Comparison of ENCODE assay signal across 24 cellular contexts in the genomic region with DNA sequence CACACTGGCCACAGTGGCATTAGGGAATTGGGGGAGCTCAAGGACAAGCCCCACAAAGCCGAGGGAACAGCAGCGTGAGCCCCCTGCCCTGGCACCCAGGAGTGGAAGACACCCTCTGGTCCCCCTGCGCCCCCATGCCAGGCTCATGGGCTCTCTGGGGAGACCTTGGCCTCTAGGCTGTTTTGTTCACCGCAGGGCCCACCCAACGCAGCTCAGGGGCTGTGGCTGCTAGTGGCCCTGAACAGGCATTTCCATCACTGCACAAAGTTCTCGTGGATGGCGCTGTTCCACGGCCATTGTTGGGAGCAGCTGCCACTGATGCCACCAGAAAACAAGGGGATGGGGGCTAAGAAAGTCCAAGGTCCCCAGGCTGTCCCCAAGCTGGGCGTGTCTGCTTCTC.
"Had no signal": no experiment of that assay in that cellular context is flagged by ENCODE, and none has a peak within 500 bp of the region (broad histone marks: within the 10 kb centered on the region; RNA-seq: fewer than 3 reads in every experiment).

No MANE protein-coding gene starts in this region.

- ATAC-seq: heart left ventricle; mucosa of descending colon; naive thymus-derived CD4-positive, alpha-beta T cell; natural killer cell treated with Interleukin-12 subunit alpha and Interleukin-12 subunit beta and Interleukin-15 and Interleukin-18, amount 100 ng/mL, for 72 hours; sciatic nerve; stimulated activated effector memory CD8-positive, alpha-beta T cell treated with anti-CD3 and anti-CD28 coated beads, Interleukin-12 subunit alpha, Interleukin-12 subunit beta, amount 100 ng/mL, for 72 hours; upper lobe of right lung had no signal

- H3K4me3 Mint-ChIP-seq: immature natural killer cell; memory B cell; naive thymus-derived CD4-positive, alpha-beta T cell; natural killer cell treated with Interleukin-12 subunit alpha and Interleukin-12 subunit beta and Interleukin-15 and Interleukin-18, amount 100 ng/mL, for 72 hours; stimulated activated effector memory CD8-positive, alpha-beta T cell treated with anti-CD3 and anti-CD28 coated beads, Interleukin-12 subunit alpha, Interleukin-12 subunit beta, amount 100 ng/mL, for 72 hours; stimulated activated naive CD8-positive, alpha-beta T cell treated with anti-CD3 and anti-CD28 coated beads, Interleukin-15, Interleukin-2, amounts not matched to agents 100 ng/mL and 50 ng/mL, for 24 hours had no signal

- H3K36me3 ChIP-seq: heart left ventricle, left ventricle myocardium inferior, ovary, right atrium auricular region, suprapubic skin, thoracic aorta, tibial artery, upper lobe of right lung had no signal

- H3K27me3 ChIP-seq: ovary, right atrium auricular region, upper lobe of right lung had no signal

- H3K9me3 ChIP-seq: heart left ventricle, left ventricle myocardium inferior, mucosa of descending colon, ovary, right atrium auricular region, suprapubic skin, thoracic aorta, tibial artery, upper lobe of right lung had no signal

- H3K27ac ChIP-seq: heart left ventricle, left ventricle myocardium inferior, ovary, right atrium auricular region, skin epidermis, suprapubic skin, thoracic aorta, tibial artery, upper lobe of right lung had no signal

- H3K4me3 ChIP-seq: heart left ventricle, left ventricle myocardium inferior, lung, mucosa of descending colon, ovary, right atrium auricular region, skin epidermis, suprapubic skin, thoracic aorta, tibial artery, upper lobe of right lung had no signal

- H3K4me1 Mint-ChIP-seq: memory B cell; stimulated activated effector memory CD8-positive, alpha-beta T cell treated with anti-CD3 and anti-CD28 coated beads, Interleukin-12 subunit alpha, Interleukin-12 subunit beta, amount 100 ng/mL, for 72 hours had no signal

- H3K9me3 Mint-ChIP-seq: immature natural killer cell; memory B cell; natural killer cell treated with Interleukin-12 subunit alpha and Interleukin-12 subunit beta and Interleukin-15 and Interleukin-18, amount 100 ng/mL, for 72 hours; stimulated activated effector memory CD8-positive, alpha-beta T cell treated with anti-CD3 and anti-CD28 coated beads, Interleukin-12 subunit alpha, Interleukin-12 subunit beta, amount 100 ng/mL, for 72 hours; stimulated activated naive CD8-positive, alpha-beta T cell treated with anti-CD3 and anti-CD28 coated beads, Interleukin-15, Interleukin-2, amounts not matched to agents 100 ng/mL and 50 ng/mL, for 24 hours had no signal

- DNase-seq: hypothalamus; immature natural killer cell; left ventricle myocardium inferior; midbrain; mucosa of descending colon; naive thymus-derived CD4-positive, alpha-beta T cell; ovary; stimulated activated CD4-positive, alpha-beta T cell treated with anti-CD3 and anti-CD28 coated beads, Interleukin-4, amount 100 ng/mL, for 24 hours; stimulated activated naive CD4-positive, alpha-beta T cell; tibial artery; trophoblast cell; upper lobe of right lung had no signal

- H3K27me3 Mint-ChIP-seq: memory B cell; naive thymus-derived CD4-positive, alpha-beta T cell; natural killer cell treated with Interleukin-12 subunit alpha and Interleukin-12 subunit beta and Interleukin-15 and Interleukin-18, amount 100 ng/mL, for 72 hours; progenitor cell of endocrine pancreas; stimulated activated naive CD8-positive, alpha-beta T cell treated with anti-CD3 and anti-CD28 coated beads, Interleukin-15, Interleukin-2, amounts not matched to agents 100 ng/mL and 50 ng/mL, for 24 hours had no signal

- H3K4me1 ChIP-seq: heart left ventricle, left ventricle myocardium inferior, right atrium auricular region, suprapubic skin, tibial artery, upper lobe of right lung had no signal

- H3K36me3 Mint-ChIP-seq: immature natural killer cell; memory B cell; naive thymus-derived CD4-positive, alpha-beta T cell; natural killer cell treated with Interleukin-12 subunit alpha and Interleukin-12 subunit beta and Interleukin-15 and Interleukin-18, amount 100 ng/mL, for 72 hours; stimulated activated effector memory CD8-positive, alpha-beta T cell treated with anti-CD3 and anti-CD28 coated beads, Interleukin-12 subunit alpha, Interleukin-12 subunit beta, amount 100 ng/mL, for 72 hours had no signal

- H3K27ac Mint-ChIP-seq: immature natural killer cell; memory B cell; naive thymus-derived CD4-positive, alpha-beta T cell; natural killer cell treated with Interleukin-12 subunit alpha and Interleukin-12 subunit beta and Interleukin-15 and Interleukin-18, amount 100 ng/mL, for 72 hours; stimulated activated effector memory CD8-positive, alpha-beta T cell treated with anti-CD3 and anti-CD28 coated beads, Interleukin-12 subunit alpha, Interleukin-12 subunit beta, amount 100 ng/mL, for 72 hours; stimulated activated naive CD8-positive, alpha-beta T cell treated with anti-CD3 and anti-CD28 coated beads, Interleukin-15, Interleukin-2, amounts not matched to agents 100 ng/mL and 50 ng/mL, for 24 hours had no signal
